25 cellular contexts compared by ENCODE assay signal in the genomic region with DNA sequence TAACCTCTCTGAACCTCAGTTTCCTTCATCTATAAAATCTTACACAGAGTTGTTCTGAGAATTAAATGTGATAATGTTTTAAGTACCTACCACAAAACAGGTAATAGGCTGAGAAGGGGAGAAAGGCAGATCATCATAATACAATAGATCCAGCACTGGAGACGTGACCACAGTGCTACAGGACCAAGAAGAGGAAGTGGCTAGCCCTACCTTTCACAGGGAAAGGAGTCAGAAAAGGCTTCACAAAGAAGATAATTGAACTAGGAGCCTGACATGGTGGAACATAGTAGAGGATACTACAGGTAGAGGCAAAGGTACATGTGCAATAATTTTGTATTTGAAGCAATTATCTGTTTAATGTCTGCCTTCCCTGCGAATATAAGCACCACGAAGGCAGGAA.
"Had no signal": no experiment of that assay in that cellular context is flagged by ENCODE, and none has a peak within 500 bp of the region (broad histone marks: within the 10 kb centered on the region; RNA-seq: fewer than 3 reads in every experiment).

No MANE protein-coding gene starts in this region.

- H3K4me3 Mint-ChIP-seq: dendritic cell treated with granulocyte-macrophage colony-stimulating factor and Interleukin-4, amounts not matched to agents 40 ng/mL and 50 ng/mL, for 4 days; memory B cell; natural killer cell; stimulated activated effector memory CD8-positive, alpha-beta T cell treated with anti-CD3 and anti-CD28 coated beads, Interleukin-12 subunit alpha, Interleukin-12 subunit beta, amount 100 ng/mL, for 72 hours; type B pancreatic cell had no signal

- H3K9me3 ChIP-seq: esophagus muscularis mucosa, gastroesophageal sphincter, heart left ventricle, ovary, psoas muscle, sigmoid colon, stomach, thyroid gland had no signal

- DNase-seq: effector CD8-positive, alpha-beta T cell; foreskin keratinocyte; heart left ventricle; kidney; natural killer cell; occipital lobe; ovary; psoas muscle; right cardiac atrium; sigmoid colon; stimulated activated CD4-positive, alpha-beta T cell treated with anti-CD3 and anti-CD28 coated beads, Interleukin-2, amount 100 ng/mL, for 24 hours; stimulated activated CD4-positive, alpha-beta T cell treated with anti-CD3 and anti-CD28 coated beads, Interleukin-4, amount 100 ng/mL, for 24 hours; stimulated activated naive CD4-positive, alpha-beta T cell treated with Interleukin-2 at 50 U/mL for 16 hours; stomach; thyroid gland had no signal

- H2AFZ ChIP-seq: hepatocyte had no signal

- H3K4me2 ChIP-seq: hepatocyte had no signal

- H3K36me3 ChIP-seq: ovary had no signal

- H3K79me2 ChIP-seq: hepatocyte had no signal

- H3K27me3 Mint-ChIP-seq: dendritic cell treated with granulocyte-macrophage colony-stimulating factor and Interleukin-4, amounts not matched to agents 40 ng/mL and 50 ng/mL, for 4 days; memory B cell; type B pancreatic cell had no signal

- H3K4me1 ChIP-seq: esophagus muscularis mucosa, foreskin keratinocyte, gastroesophageal sphincter, heart left ventricle, sigmoid colon, stomach, thyroid gland had no signal

- H3K4me3 ChIP-seq: esophagus muscularis mucosa, gastroesophageal sphincter, heart left ventricle, hepatocyte, lung, ovary, psoas muscle, sigmoid colon, stomach, thyroid gland had no signal

- H3K27me3 ChIP-seq: esophagus muscularis mucosa, foreskin keratinocyte, gastroesophageal sphincter, heart left ventricle, hepatocyte, ovary, sigmoid colon, stomach, thyroid gland had no signal

- H3K4me1 Mint-ChIP-seq: memory B cell; stimulated activated effector memory CD8-positive, alpha-beta T cell treated with anti-CD3 and anti-CD28 coated beads, Interleukin-12 subunit alpha, Interleukin-12 subunit beta, amount 100 ng/mL, for 72 hours had no signal

- H3K27ac ChIP-seq: esophagus muscularis mucosa, foreskin keratinocyte, gastroesophageal sphincter, heart left ventricle, hepatocyte, ovary, psoas muscle, sigmoid colon, stomach, thyroid gland had no signal

- FAIRE-seq: endothelial cell of umbilical vein, kidney had no signal

- H3K9me3 Mint-ChIP-seq: dendritic cell treated with granulocyte-macrophage colony-stimulating factor and Interleukin-4, amounts not matched to agents 40 ng/mL and 50 ng/mL, for 4 days; memory B cell; natural killer cell; stimulated activated effector memory CD8-positive, alpha-beta T cell treated with anti-CD3 and anti-CD28 coated beads, Interleukin-12 subunit alpha, Interleukin-12 subunit beta, amount 100 ng/mL, for 72 hours; type B pancreatic cell had no signal

- H3K27ac Mint-ChIP-seq: dendritic cell treated with granulocyte-macrophage colony-stimulating factor and Interleukin-4, amounts not matched to agents 40 ng/mL and 50 ng/mL, for 4 days; memory B cell; stimulated activated effector memory CD8-positive, alpha-beta T cell treated with anti-CD3 and anti-CD28 coated beads, Interleukin-12 subunit alpha, Interleukin-12 subunit beta, amount 100 ng/mL, for 72 hours; type B pancreatic cell had no signal

- ATAC-seq: foreskin keratinocyte; gastroesophageal sphincter; heart left ventricle; left lobe of liver; natural killer cell; psoas muscle; right cardiac atrium; stimulated activated effector memory CD8-positive, alpha-beta T cell treated with anti-CD3 and anti-CD28 coated beads, Interleukin-12 subunit alpha, Interleukin-12 subunit beta, amount 100 ng/mL, for 72 hours had no signal
